2 cellular contexts compared by ENCODE assay signal in the genomic region with DNA sequence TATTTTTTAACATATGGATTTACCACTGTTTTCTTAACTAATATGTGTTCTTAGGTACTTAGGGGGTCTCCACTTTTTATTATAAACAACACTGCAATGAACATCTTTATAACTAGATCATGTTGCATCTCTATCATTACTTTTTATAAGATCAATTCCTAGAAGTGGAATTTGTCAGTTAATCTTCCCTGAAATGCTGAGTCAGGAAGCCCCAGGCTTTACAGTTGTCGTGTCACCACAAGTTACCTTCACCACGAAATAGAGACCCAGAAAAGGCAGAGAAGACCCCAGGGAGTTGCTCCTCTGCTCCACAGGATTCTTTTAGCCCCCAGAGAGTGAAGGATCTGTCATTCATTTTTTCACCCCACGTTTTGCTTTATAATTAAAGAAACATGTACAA.
TF ChIP-seq lines count a peak whose summit lies in the region.

No MANE protein-coding gene starts in this region.

TF ChIP-seq in HepG2, 621 proteins besides CTCF, POLR2A, EP300 and RAD21:
- TF ChIP-seq NFYB (CRISPR knock-in tag; IDR thresholded peaks at IDR 0.05) (no peak), NONO (IDR thresholded peaks at IDR 0.05) (no peak), NONO (CRISPR knock-in tag; conservative IDR thresholded peaks at IDR 0.05) (no peak), ZFX (CRISPR knock-in tag; IDR thresholded peaks at IDR 0.05; ENCODE audit: low read depth) (no peak), KLF11 (CRISPR knock-in tag; IDR thresholded peaks at IDR 0.05) (no peak), GTF3A (CRISPR knock-in tag; conservative IDR thresholded peaks at IDR 0.05) (no peak), MAFF (IDR thresholded peaks at IDR 0.05; ENCODE audit: low read depth, low read length) (peak; percentile 74), RFXANK (CRISPR knock-in tag; IDR thresholded peaks at IDR 0.05) (no peak), ZNF556 (CRISPR knock-in tag; IDR thresholded peaks at IDR 0.05; ENCODE audit: borderline replicate concordance) (no peak), MAFK (conservative IDR thresholded peaks at IDR 0.05 in 1 of 2, IDR thresholded peaks at IDR 0.05 in 1 of 2; ENCODE audit: low read length in 2 of 2) (peak; percentile 74 to 87)
- TF ChIP-seq, protein P1, sequence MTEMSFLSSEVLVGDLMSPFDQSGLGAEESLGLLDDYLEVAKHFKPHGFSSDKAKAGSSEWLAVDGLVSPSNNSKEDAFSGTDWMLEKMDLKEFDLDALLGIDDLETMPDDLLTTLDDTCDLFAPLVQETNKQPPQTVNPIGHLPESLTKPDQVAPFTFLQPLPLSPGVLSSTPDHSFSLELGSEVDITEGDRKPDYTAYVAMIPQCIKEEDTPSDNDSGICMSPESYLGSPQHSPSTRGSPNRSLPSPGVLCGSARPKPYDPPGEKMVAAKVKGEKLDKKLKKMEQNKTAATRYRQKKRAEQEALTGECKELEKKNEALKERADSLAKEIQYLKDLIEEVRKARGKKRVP (CRISPR knock-in tag; IDR thresholded peaks at IDR 0.05) = no peak
- TF ChIP-seq, protein P2, sequence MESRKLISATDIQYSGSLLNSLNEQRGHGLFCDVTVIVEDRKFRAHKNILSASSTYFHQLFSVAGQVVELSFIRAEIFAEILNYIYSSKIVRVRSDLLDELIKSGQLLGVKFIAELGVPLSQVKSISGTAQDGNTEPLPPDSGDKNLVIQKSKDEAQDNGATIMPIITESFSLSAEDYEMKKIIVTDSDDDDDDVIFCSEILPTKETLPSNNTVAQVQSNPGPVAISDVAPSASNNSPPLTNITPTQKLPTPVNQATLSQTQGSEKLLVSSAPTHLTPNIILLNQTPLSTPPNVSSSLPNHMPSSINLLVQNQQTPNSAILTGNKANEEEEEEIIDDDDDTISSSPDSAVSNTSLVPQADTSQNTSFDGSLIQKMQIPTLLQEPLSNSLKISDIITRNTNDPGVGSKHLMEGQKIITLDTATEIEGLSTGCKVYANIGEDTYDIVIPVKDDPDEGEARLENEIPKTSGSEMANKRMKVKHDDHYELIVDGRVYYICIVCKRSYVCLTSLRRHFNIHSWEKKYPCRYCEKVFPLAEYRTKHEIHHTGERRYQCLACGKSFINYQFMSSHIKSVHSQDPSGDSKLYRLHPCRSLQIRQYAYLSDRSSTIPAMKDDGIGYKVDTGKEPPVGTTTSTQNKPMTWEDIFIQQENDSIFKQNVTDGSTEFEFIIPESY (CRISPR knock-in tag; IDR thresholded peaks at IDR 0.05) = no peak
- TF ChIP-seq, protein P3, sequence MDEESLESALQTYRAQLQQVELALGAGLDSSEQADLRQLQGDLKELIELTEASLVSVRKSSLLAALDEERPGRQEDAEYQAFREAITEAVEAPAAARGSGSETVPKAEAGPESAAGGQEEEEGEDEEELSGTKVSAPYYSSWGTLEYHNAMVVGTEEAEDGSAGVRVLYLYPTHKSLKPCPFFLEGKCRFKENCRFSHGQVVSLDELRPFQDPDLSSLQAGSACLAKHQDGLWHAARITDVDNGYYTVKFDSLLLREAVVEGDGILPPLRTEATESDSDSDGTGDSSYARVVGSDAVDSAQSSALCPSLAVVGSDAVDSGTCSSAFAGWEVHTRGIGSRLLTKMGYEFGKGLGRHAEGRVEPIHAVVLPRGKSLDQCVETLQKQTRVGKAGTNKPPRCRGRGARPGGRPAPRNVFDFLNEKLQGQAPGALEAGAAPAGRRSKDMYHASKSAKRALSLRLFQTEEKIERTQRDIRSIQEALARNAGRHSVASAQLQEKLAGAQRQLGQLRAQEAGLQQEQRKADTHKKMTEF (CRISPR knock-in tag; IDR thresholded peaks at IDR 0.05) = no peak
- TF ChIP-seq, protein P4, sequence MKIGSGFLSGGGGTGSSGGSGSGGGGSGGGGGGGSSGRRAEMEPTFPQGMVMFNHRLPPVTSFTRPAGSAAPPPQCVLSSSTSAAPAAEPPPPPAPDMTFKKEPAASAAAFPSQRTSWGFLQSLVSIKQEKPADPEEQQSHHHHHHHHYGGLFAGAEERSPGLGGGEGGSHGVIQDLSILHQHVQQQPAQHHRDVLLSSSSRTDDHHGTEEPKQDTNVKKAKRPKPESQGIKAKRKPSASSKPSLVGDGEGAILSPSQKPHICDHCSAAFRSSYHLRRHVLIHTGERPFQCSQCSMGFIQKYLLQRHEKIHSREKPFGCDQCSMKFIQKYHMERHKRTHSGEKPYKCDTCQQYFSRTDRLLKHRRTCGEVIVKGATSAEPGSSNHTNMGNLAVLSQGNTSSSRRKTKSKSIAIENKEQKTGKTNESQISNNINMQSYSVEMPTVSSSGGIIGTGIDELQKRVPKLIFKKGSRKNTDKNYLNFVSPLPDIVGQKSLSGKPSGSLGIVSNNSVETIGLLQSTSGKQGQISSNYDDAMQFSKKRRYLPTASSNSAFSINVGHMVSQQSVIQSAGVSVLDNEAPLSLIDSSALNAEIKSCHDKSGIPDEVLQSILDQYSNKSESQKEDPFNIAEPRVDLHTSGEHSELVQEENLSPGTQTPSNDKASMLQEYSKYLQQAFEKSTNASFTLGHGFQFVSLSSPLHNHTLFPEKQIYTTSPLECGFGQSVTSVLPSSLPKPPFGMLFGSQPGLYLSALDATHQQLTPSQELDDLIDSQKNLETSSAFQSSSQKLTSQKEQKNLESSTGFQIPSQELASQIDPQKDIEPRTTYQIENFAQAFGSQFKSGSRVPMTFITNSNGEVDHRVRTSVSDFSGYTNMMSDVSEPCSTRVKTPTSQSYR (CRISPR knock-in tag; IDR thresholded peaks at IDR 0.05; ENCODE audit: borderline replicate concordance) = no peak
- TF ChIP-seq, protein P5, sequence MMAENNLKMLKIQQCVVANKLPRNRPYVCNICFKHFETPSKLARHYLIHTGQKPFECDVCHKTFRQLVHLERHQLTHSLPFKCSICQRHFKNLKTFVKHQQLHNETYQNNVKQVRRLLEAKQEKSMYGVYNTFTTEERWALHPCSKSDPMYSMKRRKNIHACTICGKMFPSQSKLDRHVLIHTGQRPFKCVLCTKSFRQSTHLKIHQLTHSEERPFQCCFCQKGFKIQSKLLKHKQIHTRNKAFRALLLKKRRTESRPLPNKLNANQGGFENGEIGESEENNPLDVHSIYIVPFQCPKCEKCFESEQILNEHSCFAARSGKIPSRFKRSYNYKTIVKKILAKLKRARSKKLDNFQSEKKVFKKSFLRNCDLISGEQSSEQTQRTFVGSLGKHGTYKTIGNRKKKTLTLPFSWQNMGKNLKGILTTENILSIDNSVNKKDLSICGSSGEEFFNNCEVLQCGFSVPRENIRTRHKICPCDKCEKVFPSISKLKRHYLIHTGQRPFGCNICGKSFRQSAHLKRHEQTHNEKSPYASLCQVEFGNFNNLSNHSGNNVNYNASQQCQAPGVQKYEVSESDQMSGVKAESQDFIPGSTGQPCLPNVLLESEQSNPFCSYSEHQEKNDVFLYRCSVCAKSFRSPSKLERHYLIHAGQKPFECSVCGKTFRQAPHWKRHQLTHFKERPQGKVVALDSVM (CRISPR knock-in tag; IDR thresholded peaks at IDR 0.05) = no peak

TF ChIP-seq in H1, 55 proteins besides CTCF, POLR2A, EP300 and RAD21:
- no peak for TF ChIP-seq TAF7 (optimal IDR thresholded peaks at IDR 0.05; ENCODE audit: borderline replicate concordance, low read depth, low read length)
- 0 out of 2 replicates have a peak, but pooled peaks have one; percentile 33 for TF ChIP-seq MAFK (IDR thresholded peaks at IDR 0.05; ENCODE audit: low read depth, low read length)
